8 cellular contexts compared by ENCODE assay signal in the genomic region with DNA sequence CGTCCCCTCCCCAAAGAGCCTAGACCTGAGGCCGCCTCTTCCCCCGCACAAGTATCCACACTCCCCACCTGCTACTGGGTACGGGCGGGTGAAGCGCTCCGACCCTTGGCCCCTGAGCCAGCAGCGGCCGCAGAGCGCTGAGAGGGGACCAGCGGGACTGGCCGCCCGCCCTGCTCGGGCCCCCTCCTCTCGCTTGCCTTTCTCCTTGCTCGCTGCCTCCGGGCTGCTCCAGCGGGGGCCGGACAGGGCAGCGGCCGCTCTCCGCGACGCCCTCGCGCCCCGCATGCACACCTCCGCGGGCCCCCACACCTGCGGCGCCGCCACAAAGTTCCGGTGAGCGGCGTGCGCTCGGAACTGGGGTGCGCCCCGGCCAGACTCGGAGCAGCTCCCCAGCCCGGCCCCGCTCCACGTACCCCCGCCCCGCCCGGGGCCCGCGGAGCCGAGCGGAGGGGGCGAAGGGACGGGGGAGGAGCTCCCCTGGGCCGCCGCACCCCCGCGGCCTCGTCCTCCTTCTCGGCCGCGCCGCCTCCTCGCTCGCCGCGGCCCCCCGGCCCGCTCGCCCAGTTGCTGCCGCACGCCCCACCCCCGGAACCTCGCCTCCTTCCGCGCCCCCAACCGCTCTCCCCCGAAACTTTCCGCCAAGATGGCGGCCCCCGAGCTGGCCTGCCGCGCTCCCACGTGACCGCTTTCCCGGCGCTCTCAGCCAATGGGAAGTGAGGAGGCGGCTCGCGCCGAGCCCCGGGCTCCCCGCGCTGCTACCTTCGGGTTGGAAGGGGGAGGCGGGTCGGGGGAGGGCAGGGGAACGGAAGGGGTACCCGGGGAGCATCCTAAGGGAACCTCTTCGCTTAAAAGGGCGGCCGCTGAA. TPM values are rescaled to one million over a fixed set of nuclear protein-coding genes. Genes with fewer than 3 reads are reported as not detected.
A peak's percentile ranks its signal among the peaks of the same experiment; 100 is the strongest.
DNase-seq lines count a peak whose midpoint lies in the region; ATAC-seq and TF ChIP-seq lines count a peak whose summit lies in the region.

No MANE protein-coding gene starts in this region.

- H3K27ac ChIP-seq in SK-N-MC: peak overlapping the region; percentile 90
- peak overlapping the region; percentile 79 to 92 for H3K27ac ChIP-seq in thoracic aorta

- H3K4me1 Mint-ChIP-seq in HFFc6 (ENCODE audit: low read depth) (peaks cover 54% of the 10 kb centered on the region), glutamatergic neuron (ENCODE audit: low read depth, unreplicated experiment) (peaks cover 6% of the 10 kb centered on the region), osteocyte (ENCODE audit: unreplicated experiment) (peaks cover 52% of the 10 kb centered on the region)

- ATAC-seq in activated naive CD4-positive, alpha-beta T cell treated with anti-CD3 and anti-CD28 coated beads, Interleukin-2, amount 50 U/mL, for 72 hours: peak; percentile 87 to 88
- peak; percentile 81 for ATAC-seq in thoracic aorta (ENCODE audit: insufficient number of reproducible peaks, low FRiP score, low read depth)

- no peaks in the 10 kb centered on the region; the same call in 1 of the 2 replicates for H3K27me3 Mint-ChIP-seq in HFFc6 (ENCODE audit: insufficient read depth)
- peaks cover 4% of the 10 kb centered on the region for H3K27me3 Mint-ChIP-seq in glutamatergic neuron (ENCODE audit: unreplicated experiment)
- no peaks in the 10 kb centered on the region for H3K27me3 Mint-ChIP-seq in osteocyte (ENCODE audit: unreplicated experiment)

- H3K9me3 Mint-ChIP-seq in HFFc6: no peaks in the 10 kb centered on the region
- peaks cover 0 to 3% of the 10 kb centered on the region in 2 donors for H3K9me3 Mint-ChIP-seq in activated naive CD4-positive, alpha-beta T cell treated with anti-CD3 and anti-CD28 coated beads, Interleukin-2, amount 50 U/mL, for 72 hours
- H3K9me3 Mint-ChIP-seq in glutamatergic neuron (ENCODE audit: unreplicated experiment): peaks cover 6% of the 10 kb centered on the region
- H3K9me3 Mint-ChIP-seq in osteocyte (ENCODE audit: unreplicated experiment): no peaks in the 10 kb centered on the region

- peak; percentile 74 for DNase-seq in GM04504 (ENCODE audit: low read depth)
- peak; percentile 80 for DNase-seq in HFFc6
- peak; percentile 63 for DNase-seq in MV-4-11 (lab: John Stamatoyannopoulos, UW)
- peak; percentile 48 for DNase-seq in SK-N-MC (ENCODE audit: low read depth, low spot score)
- DNase-seq in activated naive CD4-positive, alpha-beta T cell treated with anti-CD3 and anti-CD28 coated beads, Interleukin-2, amount 50 U/mL, for 72 hours (ENCODE audit: low spot score in 2 of 2): peak; percentile 87 to 90
- DNase-seq in glutamatergic neuron: peak; percentile 88
- peak; percentile 96 for DNase-seq in osteocyte (ENCODE audit: extremely low spot score, unreplicated experiment)
- DNase-seq in thoracic aorta (ENCODE audit: low spot score): no peak

- H3K4me3 ChIP-seq in SK-N-MC: peak overlapping the region; percentile 90
- H3K4me3 ChIP-seq in thoracic aorta: peak overlapping the region; percentile 79

- H3K4me3 Mint-ChIP-seq in HFFc6 (peak overlapping the region; percentile 98), glutamatergic neuron (ENCODE audit: unreplicated experiment) (peak overlapping the region; percentile 88), osteocyte (ENCODE audit: unreplicated experiment) (peak overlapping the region; percentile 86)

- peaks cover 6 to 15% of the 10 kb centered on the region in 2 donors for H3K4me1 ChIP-seq in thoracic aorta (ENCODE audit: control insufficient read depth in 1 of 2, low read depth in 2 of 2)

- H3K36me3 ChIP-seq in SK-N-MC (ENCODE audit: insufficient read depth, low read length) (peaks cover 37% of the 10 kb centered on the region), thoracic aorta (no peaks in the 10 kb centered on the region)

- TF ChIP-seq CTCF in HFFc6 (IDR thresholded peaks at IDR 0.05) (no peak), glutamatergic neuron (IDR thresholded peaks at IDR 0.05; ENCODE audit: partially characterized antibody, unreplicated experiment) (no peak), osteocyte (IDR thresholded peaks at IDR 0.05) (no peak), thoracic aorta (IDR thresholded peaks at IDR 0.05) (no peak)

- H3K9me3 ChIP-seq in SK-N-MC (ENCODE audit: low read depth, low read length): no peaks in the 10 kb centered on the region
- H3K9me3 ChIP-seq in thoracic aorta: no peaks in the 10 kb centered on the region

- peak overlapping the region; percentile 87 for H3K9ac ChIP-seq in SK-N-MC (ENCODE audit: insufficient read length)

- H3K27ac Mint-ChIP-seq in HFFc6: peak overlapping the region; percentile 86
- peak overlapping the region; percentile 94 to 98 for H3K27ac Mint-ChIP-seq in activated naive CD4-positive, alpha-beta T cell treated with anti-CD3 and anti-CD28 coated beads, Interleukin-2, amount 50 U/mL, for 72 hours
- H3K27ac Mint-ChIP-seq in glutamatergic neuron (ENCODE audit: unreplicated experiment): peak overlapping the region; percentile 82
- peak overlapping the region; percentile 89 for H3K27ac Mint-ChIP-seq in osteocyte (ENCODE audit: unreplicated experiment)

- H3K27me3 ChIP-seq in thoracic aorta (replicated peaks; ENCODE audit: insufficient read depth): no peaks in the 10 kb centered on the region

- H3K36me3 Mint-ChIP-seq in HFFc6 (ENCODE audit: low read depth) (peaks cover 5% of the 10 kb centered on the region), glutamatergic neuron (ENCODE audit: unreplicated experiment) (no peaks in the 10 kb centered on the region), osteocyte (ENCODE audit: unreplicated experiment) (peaks cover 14% of the 10 kb centered on the region)
- peaks cover 6% of the 10 kb centered on the region in 2 donors for H3K36me3 Mint-ChIP-seq in activated naive CD4-positive, alpha-beta T cell treated with anti-CD3 and anti-CD28 coated beads, Interleukin-2, amount 50 U/mL, for 72 hours

RNA-seq across cellular contexts. Expression of a gene that starts 0.7 kb away (rescaled TPM):
- total RNA-seq in HFFc6 (2021; fragmentation: NEBNext Ultra II Directional; extraction: Animal tissue kit (Norgen Biotek cat#: 25700)): 10 to 100 TPM; 64.8 to 82.5 (median 74.7) TPM
- 100 to 1,000 TPM in 1 of 2 donors, 10 to 100 TPM in 1; 76.3 to 119 TPM for total RNA-seq in activated naive CD4-positive, alpha-beta T cell treated with anti-CD3 and anti-CD28 coated beads, Interleukin-2, amount 50 U/mL, for 72 hours
- total RNA-seq in glutamatergic neuron (ENCODE audit: unreplicated experiment) (66.0 TPM), osteocyte (168 and 171 TPM in 2 replicates), thoracic aorta (10 to 100 TPM; 46.4 to 67.8 TPM)
